13 cellular contexts compared by ENCODE assay signal in the genomic region with DNA sequence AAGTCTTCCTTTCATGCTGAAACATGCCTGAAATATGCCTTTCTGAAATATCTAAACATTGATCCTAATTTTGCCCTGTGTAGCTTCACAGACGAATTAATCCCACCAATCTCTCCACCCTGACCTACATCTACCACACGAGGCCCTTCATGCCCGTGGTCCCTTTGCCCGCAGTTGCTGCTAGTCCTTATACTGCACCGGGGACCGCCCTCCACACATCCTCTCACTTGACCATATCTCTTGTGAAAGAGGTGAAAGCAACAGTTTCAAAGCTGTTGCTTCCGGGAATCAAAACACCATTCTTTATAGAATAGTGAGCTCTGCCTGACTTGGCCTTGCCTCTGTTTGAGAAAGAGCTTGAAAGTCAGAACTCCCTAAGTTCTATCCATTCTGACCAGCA.
"Had no signal": no experiment of that assay in that cellular context is flagged by ENCODE, and none has a peak within 500 bp of the region (broad histone marks: within the 10 kb centered on the region; RNA-seq: fewer than 3 reads in every experiment).

No MANE protein-coding gene starts in this region.

- H3K36me3 ChIP-seq: colonic mucosa, heart left ventricle, sigmoid colon had no signal

- H3K27ac ChIP-seq: colonic mucosa, heart left ventricle, sigmoid colon, skin epidermis had no signal

- DNase-seq: colonic mucosa; effector CD8-positive, alpha-beta T cell; foreskin melanocyte; heart left ventricle; hippocampal formation; mesendoderm; naive B cell; posterior cingulate gyrus; sigmoid colon; stimulated activated CD4-positive, alpha-beta T cell treated with anti-CD3 and anti-CD28 coated beads, Interleukin-12 subunit alpha, Interleukin-12 subunit beta, amount 100 ng/mL, for 4 hours; stimulated activated naive CD4-positive, alpha-beta T cell treated with Interleukin-2 at 50 U/mL for 16 hours had no signal

- H3K27me3 ChIP-seq: colonic mucosa, heart left ventricle, sigmoid colon had no signal

- H3K9me3 ChIP-seq: colonic mucosa, heart left ventricle, sigmoid colon had no signal

- H3K4me1 ChIP-seq: colonic mucosa had no signal

- H3K4me3 ChIP-seq: colonic mucosa, heart left ventricle, sigmoid colon, skin epidermis had no signal

- FAIRE-seq: urothelium cell line had no signal
